Comparison of ENCODE assay signal across 21 cellular contexts in genomic region chr9:105195259-105195658, GRCh38. TPM values are rescaled to one million over a fixed set of nuclear protein-coding genes. Genes with fewer than 3 reads are reported as not detected.
DNase-seq lines count a peak whose midpoint lies in the region; ATAC-seq, FAIRE-seq and TF ChIP-seq lines count a peak whose summit lies in the region.
"Had no signal": no experiment of that assay in that cellular context is flagged by ENCODE, and none has a peak within 500 bp of the region (broad histone marks: within the 10 kb centered on the region; RNA-seq: fewer than 3 reads in every experiment).

No MANE protein-coding gene starts in this region.

- H3K4me1 ChIP-seq in neural progenitor cell (no peaks in the 10 kb centered on the region), pancreas (no peaks in the 10 kb centered on the region), tibial nerve (peaks cover 0 to 11% (median 0%) of the 10 kb centered on the region in 4 donors)
- H3K4me1 ChIP-seq: BE2C, Caco-2, HAP-1 had no signal

- no peak overlapping the region for H3K9ac ChIP-seq in neural progenitor cell
- H3K9ac ChIP-seq: GM23248 had no signal

- no peak for FAIRE-seq in pancreas (lab: Jason Lieb, UNC)
- FAIRE-seq: A204.1, D721Med, GM19239, HepG2 had no signal

- no peaks in the 10 kb centered on the region for H3K36me3 ChIP-seq in neural progenitor cell
- H3K36me3 ChIP-seq in pancreas = no peaks in the 10 kb centered on the region
- no peaks in the 10 kb centered on the region for H3K36me3 ChIP-seq in tibial nerve
- H3K36me3 ChIP-seq: BE2C, HAP-1 had no signal

- no peak for TF ChIP-seq EP300 in tibial nerve (IDR thresholded peaks at IDR 0.05)

- no peaks in the 10 kb centered on the region for H3K27me3 Mint-ChIP-seq in dendritic cell treated with granulocyte-macrophage colony-stimulating factor and Interleukin-4, amounts not matched to agents 40 ng/mL and 50 ng/mL, for 4 days
- H3K27me3 Mint-ChIP-seq in neural progenitor cell (ENCODE audit: insufficient read depth, low read depth) = peaks cover 5% of the 10 kb centered on the region
- H3K27me3 Mint-ChIP-seq: CD4-positive, alpha-beta T cell had no signal

- DNase-seq in NCI-H1105 (lab: John Stamatoyannopoulos, UW) = peak; percentile 34
- peak; percentile 36 for DNase-seq in OCI-M1 (lab: John Stamatoyannopoulos, UW)
- no peak for DNase-seq in neural progenitor cell (ENCODE audit: low spot score)
- DNase-seq in pancreas = no peak
- no peak for DNase-seq in tibial nerve (ENCODE audit: low spot score in 2 of 2)
- DNase-seq: ACHN; BE2C; C1 segment of cervical spinal cord; Caco-2; CD4-positive, alpha-beta T cell; DMS79 treated with DMSO at 0.1 percent for 48 hours; GF-D8; GM23248 had no signal

- H3K4me3 Mint-ChIP-seq in dendritic cell treated with granulocyte-macrophage colony-stimulating factor and Interleukin-4, amounts not matched to agents 40 ng/mL and 50 ng/mL, for 4 days = peak overlapping the region; percentile 18
- no peak overlapping the region for H3K4me3 Mint-ChIP-seq in neural progenitor cell
- H3K4me3 Mint-ChIP-seq: CD4-positive, alpha-beta T cell; IgD-negative memory B cell had no signal

- H3K27me3 ChIP-seq in neural progenitor cell (no peaks in the 10 kb centered on the region), pancreas (no peaks in the 10 kb centered on the region), tibial nerve (no peaks in the 10 kb centered on the region)
- H3K27me3 ChIP-seq: BE2C had no signal

- no peak for TF ChIP-seq POLR2A in tibial nerve (IDR thresholded peaks at IDR 0.05)

- ATAC-seq in pancreas (no peak), GM19324 (IDR thresholded peaks at IDR 0.05; ENCODE audit: low FRiP score, unreplicated experiment) (no peak)
- ATAC-seq: HepG2 had no signal

- peaks cover 69% of the 10 kb centered on the region for H3K4me1 Mint-ChIP-seq in dendritic cell treated with granulocyte-macrophage colony-stimulating factor and Interleukin-4, amounts not matched to agents 40 ng/mL and 50 ng/mL, for 4 days (ENCODE audit: low read depth)
- H3K4me1 Mint-ChIP-seq in neural progenitor cell = no peaks in the 10 kb centered on the region
- H3K4me1 Mint-ChIP-seq: IgD-negative memory B cell had no signal

- H3K4me3 ChIP-seq in neural progenitor cell (no peak overlapping the region), pancreas (no peak overlapping the region), tibial nerve (no peak overlapping the region)
- H3K4me3 ChIP-seq: GM23248, HAP-1 had no signal

- intact Hi-C loops in dendritic cell treated with granulocyte-macrophage colony-stimulating factor and Interleukin-4, amounts not matched to agents 40 ng/mL and 50 ng/mL, for 4 days (cut with micrococcal nuclease) = loop anchor here (1.0 kb wide), 1 partner anchor 49 kb away; the partner anchor contains the start of gene SLC44A1
- intact Hi-C loops in pancreas (cut with DNase I) = no loop called here

- WGBS in pancreas, 2 donors = 74% methylated on average over 2 of the region's 2 CpGs
- 65 to 66% methylated on average over 2 of the region's 2 CpGs for WGBS in tibial nerve, 2 donors

- H2AFZ ChIP-seq in neural progenitor cell (replicated peaks) = peak overlapping the region; percentile 63
- H2AFZ ChIP-seq: GM23248 had no signal

- peak overlapping the region; percentile 85 for H3K27ac Mint-ChIP-seq in dendritic cell treated with granulocyte-macrophage colony-stimulating factor and Interleukin-4, amounts not matched to agents 40 ng/mL and 50 ng/mL, for 4 days
- H3K27ac Mint-ChIP-seq in neural progenitor cell = no peak overlapping the region
- H3K27ac Mint-ChIP-seq: CD4-positive, alpha-beta T cell; IgD-negative memory B cell had no signal

- H4K20me1 ChIP-seq in neural progenitor cell (ENCODE audit: low read depth) = no peaks in the 10 kb centered on the region

- no peaks in the 10 kb centered on the region for H3K9me3 Mint-ChIP-seq in dendritic cell treated with granulocyte-macrophage colony-stimulating factor and Interleukin-4, amounts not matched to agents 40 ng/mL and 50 ng/mL, for 4 days
- H3K9me3 Mint-ChIP-seq in neural progenitor cell = no peaks in the 10 kb centered on the region
- H3K9me3 Mint-ChIP-seq: CD4-positive, alpha-beta T cell; IgD-negative memory B cell had no signal

- H3K9me3 ChIP-seq in neural progenitor cell (ENCODE audit: low read depth) (no peaks in the 10 kb centered on the region), pancreas (no peaks in the 10 kb centered on the region), tibial nerve (no peaks in the 10 kb centered on the region)
- H3K9me3 ChIP-seq: BE2C, Caco-2, HAP-1 had no signal

- H3K79me2 ChIP-seq in neural progenitor cell (ENCODE audit: low read depth) = no peaks in the 10 kb centered on the region

- no peaks in the 10 kb centered on the region for H3K36me3 Mint-ChIP-seq in dendritic cell treated with granulocyte-macrophage colony-stimulating factor and Interleukin-4, amounts not matched to agents 40 ng/mL and 50 ng/mL, for 4 days (ENCODE audit: low read depth)
- no peaks in the 10 kb centered on the region for H3K36me3 Mint-ChIP-seq in neural progenitor cell
- H3K36me3 Mint-ChIP-seq: IgD-negative memory B cell had no signal

- no peaks in the 10 kb centered on the region for H3F3A ChIP-seq in neural progenitor cell (ENCODE audit: low read depth)

- H3K27ac ChIP-seq in neural progenitor cell = no peak overlapping the region
- no peak overlapping the region for H3K27ac ChIP-seq in pancreas
- H3K27ac ChIP-seq in tibial nerve = no peak overlapping the region
- H3K27ac ChIP-seq: GM23248 had no signal

- TF ChIP-seq CTCF in neural progenitor cell (IDR thresholded peaks at IDR 0.05) = no peak
- no peak for TF ChIP-seq CTCF in pancreas (IDR thresholded peaks at IDR 0.05)
- TF ChIP-seq CTCF in tibial nerve (IDR thresholded peaks at IDR 0.05) = no peak

- no peak overlapping the region for H3K4me2 ChIP-seq in neural progenitor cell

RNA-seq across cellular contexts. Expression of gene SLC44A1, which starts 49.2 kb away (rescaled TPM):
- total RNA-seq in neural progenitor cell (ENCODE audit: low replicate concordance) (40.5 and 41.4 TPM in 2 replicates), pancreas (10 to 100 TPM; 18.6 to 32.3 (median 20.5) TPM), tibial nerve (10 to 100 TPM; 45.3 to 74.9 (median 67.7) TPM)
- 1 to 10 TPM; 4.6 to 7.0 TPM for polyA plus RNA-seq in pancreas

Comparison
In these comparisons a context has a peak if more than half of its experiments do, and no peak if none do; other contexts are left out.
1. DNase-seq: peak in NCI-H1105 (single experiment) and OCI-M1 (single experiment); none in neural progenitor cell (single experiment), pancreas (0 of 6) and tibial nerve (0 of 2).